In genomic region chr21:42460391-42461184, GRCh38 we compare ENCODE assay signal across 9 cellular contexts. TPM values are rescaled to one million over a fixed set of nuclear protein-coding genes. Genes with fewer than 3 reads are reported as not detected.
DNase-seq lines count a peak whose midpoint lies in the region; ATAC-seq lines count a peak whose summit lies in the region.
"Had no signal": no experiment of that assay in that cellular context is flagged by ENCODE, and none has a peak within 500 bp of the region (broad histone marks: within the 10 kb centered on the region; RNA-seq: fewer than 3 reads in every experiment).

No MANE protein-coding gene starts in this region.

- WGBS in aorta, 2 donors: 67% methylated on average over 14 of the region's 14 CpGs

- H3K27ac ChIP-seq in muscle layer of duodenum (ENCODE audit: low read length) (peak overlapping the region; percentile 14), aorta (ENCODE audit: low read depth in 1 of 2, low read length in 2 of 2) (no peak overlapping the region)
- H3K27ac ChIP-seq: lower lobe of right lung had no signal

- no peak overlapping the region for H3K4me3 ChIP-seq in muscle layer of duodenum (ENCODE audit: low read depth in 1 of 2, low read length in 2 of 2)
- H3K4me3 ChIP-seq in aorta (ENCODE audit: low read length in 2 of 2): no peak overlapping the region
- H3K4me3 ChIP-seq: lower lobe of right lung had no signal

- no peaks in the 10 kb centered on the region for H3K27me3 ChIP-seq in muscle layer of duodenum (ENCODE audit: low read depth, low read length)
- H3K27me3 ChIP-seq in aorta (ENCODE audit: control insufficient read depth in 1 of 2, insufficient read depth in 2 of 2, low read length in 1 of 2): no peaks in the 10 kb centered on the region

- H3K36me3 ChIP-seq in muscle layer of duodenum (ENCODE audit: control insufficient read depth in 1 of 2, insufficient read depth in 2 of 2, low read length in 2 of 2): no peaks in the 10 kb centered on the region
- no peaks in the 10 kb centered on the region for H3K36me3 ChIP-seq in aorta (ENCODE audit: control insufficient read depth in 1 of 2, insufficient read depth in 2 of 2, low read length in 1 of 2)
- H3K36me3 ChIP-seq: lower lobe of right lung had no signal

- intact Hi-C loops in aorta (cut with DNase I): loop anchor here in 1 of 2 donors (10.0 kb wide), 1 partner anchor 84 kb away; no protein-coding TSS in a partner anchor

- in situ Hi-C loops in KBM-7 (cut with MboI; ENCODE audit: low pct_unique_long_range_greater_than_20kb, low sequenced_read_pairs): no loop called here

- H3K9me3 ChIP-seq in muscle layer of duodenum (ENCODE audit: control insufficient read depth in 1 of 2, low read length in 2 of 2): no peaks in the 10 kb centered on the region
- H3K9me3 ChIP-seq in aorta (ENCODE audit: control insufficient read depth, low read length): no peaks in the 10 kb centered on the region
- H3K9me3 ChIP-seq: lower lobe of right lung had no signal

- ATAC-seq in GM19438 (IDR thresholded peaks at IDR 0.05; ENCODE audit: low read depth, unreplicated experiment): peak; percentile 51
- ATAC-seq in aorta (ENCODE audit: low FRiP score): no peak

- peaks cover 0 to 8% of the 10 kb centered on the region in 2 donors for H3K4me1 ChIP-seq in muscle layer of duodenum (ENCODE audit: control insufficient read depth in 1 of 2, insufficient read depth in 2 of 2, low read length in 2 of 2)
- H3K4me1 ChIP-seq in aorta (ENCODE audit: control insufficient read depth in 1 of 2, insufficient read depth in 2 of 2, low read length in 2 of 2): no peaks in the 10 kb centered on the region

- DNase-seq in COR-L47 (lab: John Stamatoyannopoulos, UW) (peak; percentile 89), KBM-7 (peak; percentile 44), SW480 (ENCODE audit: low spot score) (peak; percentile 96), nucleus accumbens (lab: John Stamatoyannopoulos, UW) (no peak), OCI-M2 (lab: John Stamatoyannopoulos, UW; ENCODE audit: unreplicated experiment) (no peak), aorta (no peak)
- DNase-seq: lower lobe of right lung had no signal

RNA-seq across cellular contexts. Expression of gene RSPH1, which starts 35.4 kb away (rescaled TPM):
- total RNA-seq in aorta: under 1 TPM in 1 of 2 donors, not detected in 1; 0.26 TPM
- 1 to 10 TPM in 1 of 2 donors, under 1 TPM in 1; 0.18 to 1.6 TPM for polyA plus RNA-seq in aorta

RNA-seq across cellular contexts. Expression of gene SLC37A1, which starts 53.1 kb away (rescaled TPM):
- total RNA-seq in aorta: 10 to 100 TPM in 1 of 2 donors, 1 to 10 TPM in 1; 6.5 to 11.7 TPM
- polyA plus RNA-seq in aorta: 1 to 10 TPM; 5.0 to 6.3 TPM

RNA-seq across cellular contexts. Expression of gene UBASH3A, which starts 56.9 kb away (rescaled TPM):
- total RNA-seq in aorta: 1 to 10 TPM in 1 of 2 donors, under 1 TPM in 1; 0.75 to 1.4 TPM
- polyA plus RNA-seq in aorta: under 1 TPM in 1 of 2 donors, not detected in 1; 0.10 TPM

Comparison
In these comparisons a context has a peak if more than half of its experiments do, and no peak if none do; other contexts are left out.
1. DNase-seq: peak in COR-L47 (single experiment), KBM-7 (single experiment) and SW480 (single experiment); none in nucleus accumbens (0 of 56), OCI-M2 (single experiment) and aorta (0 of 2).